In genomic region chr15:85839637-85840036, GRCh38 we compare ENCODE assay signal across 1 cellular context.
TF ChIP-seq lines count a peak whose summit lies in the region.

No MANE protein-coding gene starts in this region.

TF ChIP-seq in GM23338, 12 proteins besides CTCF, POLR2A, EP300 and RAD21 (continued from another document):
- TF ChIP-seq, protein P1, sequence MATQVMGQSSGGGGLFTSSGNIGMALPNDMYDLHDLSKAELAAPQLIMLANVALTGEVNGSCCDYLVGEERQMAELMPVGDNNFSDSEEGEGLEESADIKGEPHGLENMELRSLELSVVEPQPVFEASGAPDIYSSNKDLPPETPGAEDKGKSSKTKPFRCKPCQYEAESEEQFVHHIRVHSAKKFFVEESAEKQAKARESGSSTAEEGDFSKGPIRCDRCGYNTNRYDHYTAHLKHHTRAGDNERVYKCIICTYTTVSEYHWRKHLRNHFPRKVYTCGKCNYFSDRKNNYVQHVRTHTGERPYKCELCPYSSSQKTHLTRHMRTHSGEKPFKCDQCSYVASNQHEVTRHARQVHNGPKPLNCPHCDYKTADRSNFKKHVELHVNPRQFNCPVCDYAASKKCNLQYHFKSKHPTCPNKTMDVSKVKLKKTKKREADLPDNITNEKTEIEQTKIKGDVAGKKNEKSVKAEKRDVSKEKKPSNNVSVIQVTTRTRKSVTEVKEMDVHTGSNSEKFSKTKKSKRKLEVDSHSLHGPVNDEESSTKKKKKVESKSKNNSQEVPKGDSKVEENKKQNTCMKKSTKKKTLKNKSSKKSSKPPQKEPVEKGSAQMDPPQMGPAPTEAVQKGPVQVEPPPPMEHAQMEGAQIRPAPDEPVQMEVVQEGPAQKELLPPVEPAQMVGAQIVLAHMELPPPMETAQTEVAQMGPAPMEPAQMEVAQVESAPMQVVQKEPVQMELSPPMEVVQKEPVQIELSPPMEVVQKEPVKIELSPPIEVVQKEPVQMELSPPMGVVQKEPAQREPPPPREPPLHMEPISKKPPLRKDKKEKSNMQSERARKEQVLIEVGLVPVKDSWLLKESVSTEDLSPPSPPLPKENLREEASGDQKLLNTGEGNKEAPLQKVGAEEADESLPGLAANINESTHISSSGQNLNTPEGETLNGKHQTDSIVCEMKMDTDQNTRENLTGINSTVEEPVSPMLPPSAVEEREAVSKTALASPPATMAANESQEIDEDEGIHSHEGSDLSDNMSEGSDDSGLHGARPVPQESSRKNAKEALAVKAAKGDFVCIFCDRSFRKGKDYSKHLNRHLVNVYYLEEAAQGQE (IDR thresholded peaks at IDR 0.05; ENCODE audit: unreplicated experiment), result no peak
- TF ChIP-seq POLR2AphosphoS5 (IDR thresholded peaks at IDR 0.05; ENCODE audit: low read depth) (no peak), ZNF114 (CRISPR knock-in tag; IDR thresholded peaks at IDR 0.05) (no peak), CREB1 (CRISPR knock-in tag; IDR thresholded peaks at IDR 0.05; ENCODE audit: low read depth) (no peak), NANOG (IDR thresholded peaks at IDR 0.05; ENCODE audit: borderline replicate concordance) (no peak), STAT1 (IDR thresholded peaks at IDR 0.05; ENCODE audit: unreplicated experiment) (no peak), EZH2phosphoT487 (IDR thresholded peaks at IDR 0.05; ENCODE audit: unreplicated experiment) (no peak)
- TF ChIP-seq, protein P2, sequence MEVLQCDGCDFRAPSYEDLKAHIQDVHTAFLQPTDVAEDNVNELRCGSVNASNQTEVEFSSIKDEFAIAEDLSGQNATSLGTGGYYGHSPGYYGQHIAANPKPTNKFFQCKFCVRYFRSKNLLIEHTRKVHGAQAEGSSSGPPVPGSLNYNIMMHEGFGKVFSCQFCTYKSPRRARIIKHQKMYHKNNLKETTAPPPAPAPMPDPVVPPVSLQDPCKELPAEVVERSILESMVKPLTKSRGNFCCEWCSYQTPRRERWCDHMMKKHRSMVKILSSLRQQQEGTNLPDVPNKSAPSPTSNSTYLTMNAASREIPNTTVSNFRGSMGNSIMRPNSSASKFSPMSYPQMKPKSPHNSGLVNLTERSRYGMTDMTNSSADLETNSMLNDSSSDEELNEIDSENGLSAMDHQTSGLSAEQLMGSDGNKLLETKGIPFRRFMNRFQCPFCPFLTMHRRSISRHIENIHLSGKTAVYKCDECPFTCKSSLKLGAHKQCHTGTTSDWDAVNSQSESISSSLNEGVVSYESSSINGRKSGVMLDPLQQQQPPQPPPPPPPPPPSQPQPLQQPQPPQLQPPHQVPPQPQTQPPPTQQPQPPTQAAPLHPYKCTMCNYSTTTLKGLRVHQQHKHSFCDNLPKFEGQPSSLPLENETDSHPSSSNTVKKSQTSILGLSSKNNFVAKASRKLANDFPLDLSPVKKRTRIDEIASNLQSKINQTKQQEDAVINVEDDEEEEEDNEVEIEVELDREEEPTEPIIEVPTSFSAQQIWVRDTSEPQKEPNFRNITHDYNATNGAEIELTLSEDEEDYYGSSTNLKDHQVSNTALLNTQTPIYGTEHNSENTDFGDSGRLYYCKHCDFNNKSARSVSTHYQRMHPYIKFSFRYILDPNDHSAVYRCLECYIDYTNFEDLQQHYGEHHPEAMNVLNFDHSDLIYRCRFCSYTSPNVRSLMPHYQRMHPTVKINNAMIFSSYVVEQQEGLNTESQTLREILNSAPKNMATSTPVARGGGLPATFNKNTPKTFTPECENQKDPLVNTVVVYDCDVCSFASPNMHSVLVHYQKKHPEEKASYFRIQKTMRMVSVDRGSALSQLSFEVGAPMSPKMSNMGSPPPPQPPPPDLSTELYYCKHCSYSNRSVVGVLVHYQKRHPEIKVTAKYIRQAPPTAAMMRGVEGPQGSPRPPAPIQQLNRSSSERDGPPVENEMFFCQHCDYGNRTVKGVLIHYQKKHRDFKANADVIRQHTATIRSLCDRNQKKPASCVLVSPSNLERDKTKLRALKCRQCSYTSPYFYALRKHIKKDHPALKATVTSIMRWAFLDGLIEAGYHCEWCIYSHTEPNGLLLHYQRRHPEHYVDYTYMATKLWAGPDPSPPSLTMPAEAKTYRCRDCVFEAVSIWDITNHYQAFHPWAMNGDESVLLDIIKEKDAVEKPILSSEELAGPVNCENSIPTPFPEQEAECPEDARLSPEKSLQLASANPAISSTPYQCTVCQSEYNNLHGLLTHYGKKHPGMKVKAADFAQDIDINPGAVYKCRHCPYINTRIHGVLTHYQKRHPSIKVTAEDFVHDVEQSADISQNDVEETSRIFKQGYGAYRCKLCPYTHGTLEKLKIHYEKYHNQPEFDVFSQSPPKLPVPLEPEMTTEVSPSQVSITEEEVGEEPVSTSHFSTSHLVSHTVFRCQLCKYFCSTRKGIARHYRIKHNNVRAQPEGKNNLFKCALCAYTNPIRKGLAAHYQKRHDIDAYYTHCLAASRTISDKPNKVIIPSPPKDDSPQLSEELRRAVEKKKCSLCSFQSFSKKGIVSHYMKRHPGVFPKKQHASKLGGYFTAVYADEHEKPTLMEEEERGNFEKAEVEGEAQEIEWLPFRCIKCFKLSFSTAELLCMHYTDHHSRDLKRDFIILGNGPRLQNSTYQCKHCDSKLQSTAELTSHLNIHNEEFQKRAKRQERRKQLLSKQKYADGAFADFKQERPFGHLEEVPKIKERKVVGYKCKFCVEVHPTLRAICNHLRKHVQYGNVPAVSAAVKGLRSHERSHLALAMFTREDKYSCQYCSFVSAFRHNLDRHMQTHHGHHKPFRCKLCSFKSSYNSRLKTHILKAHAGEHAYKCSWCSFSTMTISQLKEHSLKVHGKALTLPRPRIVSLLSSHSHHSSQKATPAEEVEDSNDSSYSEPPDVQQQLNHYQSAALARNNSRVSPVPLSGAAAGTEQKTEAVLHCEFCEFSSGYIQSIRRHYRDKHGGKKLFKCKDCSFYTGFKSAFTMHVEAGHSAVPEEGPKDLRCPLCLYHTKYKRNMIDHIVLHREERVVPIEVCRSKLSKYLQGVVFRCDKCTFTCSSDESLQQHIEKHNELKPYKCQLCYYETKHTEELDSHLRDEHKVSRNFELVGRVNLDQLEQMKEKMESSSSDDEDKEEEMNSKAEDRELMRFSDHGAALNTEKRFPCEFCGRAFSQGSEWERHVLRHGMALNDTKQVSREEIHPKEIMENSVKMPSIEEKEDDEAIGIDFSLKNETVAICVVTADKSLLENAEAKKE (CRISPR knock-in tag; IDR thresholded peaks at IDR 0.05), result no peak
